1 cellular context compared by ENCODE assay signal in genomic region chr17:75869282-75870141, GRCh38.
TF ChIP-seq lines count a peak whose summit lies in the region.

No MANE protein-coding gene starts in this region.

TF ChIP-seq in HepG2, 621 proteins besides CTCF, POLR2A, EP300 and RAD21 (continued from another document and continues in another):
- TF ChIP-seq ZNF710 (CRISPR knock-in tag; IDR thresholded peaks at IDR 0.05; ENCODE audit: borderline replicate concordance) (no peak), ZSCAN21 (CRISPR knock-in tag; IDR thresholded peaks at IDR 0.05; ENCODE audit: borderline replicate concordance) (no peak; the same call in 1 of the 2 replicates), ZNF446 (CRISPR knock-in tag; IDR thresholded peaks at IDR 0.05) (no peak), YEATS4 (CRISPR knock-in tag; IDR thresholded peaks at IDR 0.05; ENCODE audit: borderline replicate concordance) (peak; percentile 74), ZC3H13 (CRISPR knock-in tag; IDR thresholded peaks at IDR 0.05) (no peak), ZNF33A (CRISPR knock-in tag; IDR thresholded peaks at IDR 0.05; ENCODE audit: borderline replicate concordance) (no peak), PATZ1 (CRISPR knock-in tag; IDR thresholded peaks at IDR 0.05) (peak; percentile 67), GZF1 (CRISPR knock-in tag; IDR thresholded peaks at IDR 0.05) (no peak), SRSF4 (IDR thresholded peaks at IDR 0.05; ENCODE audit: low read depth, low read length, poor library complexity, severe bottlenecking) (no peak), NFIC (IDR thresholded peaks at IDR 0.05; ENCODE audit: low read length) (peak; percentile 68; the same call in 1 of the 2 replicates), E2F5 (CRISPR knock-in tag; conservative IDR thresholded peaks at IDR 0.05) (no peak), KDM2A (CRISPR knock-in tag; IDR thresholded peaks at IDR 0.05; ENCODE audit: borderline replicate concordance, low read depth) (peak; percentile 17), GPBP1L1 (CRISPR knock-in tag; IDR thresholded peaks at IDR 0.05) (no peak), SMAD3 (CRISPR knock-in tag; IDR thresholded peaks at IDR 0.05) (peak; percentile 97), ZNF792 (CRISPR knock-in tag; IDR thresholded peaks at IDR 0.05) (peak; percentile 87), NR2F2 (IDR thresholded peaks at IDR 0.05; ENCODE audit: borderline replicate concordance, low read depth) (no peak), CSRNP1 (CRISPR knock-in tag; IDR thresholded peaks at IDR 0.05) (peak; percentile 31; the same call in 1 of the 2 replicates), NFKBIZ (CRISPR knock-in tag; IDR thresholded peaks at IDR 0.05) (peak; percentile 81; the same call in 1 of the 2 replicates), NFYC (CRISPR knock-in tag; IDR thresholded peaks at IDR 0.05) (0 out of 2 replicates have a peak, but pooled peaks have one; percentile 35), LRRFIP1 (CRISPR knock-in tag; conservative IDR thresholded peaks at IDR 0.05) (peak; percentile 48; the same call in 1 of the 2 replicates), SNRNP70 (IDR thresholded peaks at IDR 0.05; ENCODE audit: low read depth, low read length) (no peak), PAF1 (CRISPR knock-in tag; IDR thresholded peaks at IDR 0.05) (no peak), NRL (CRISPR knock-in tag; IDR thresholded peaks at IDR 0.05; ENCODE audit: borderline replicate concordance) (no peak), MAFK (conservative IDR thresholded peaks at IDR 0.05 in 1 of 2, IDR thresholded peaks at IDR 0.05 in 1 of 2; ENCODE audit: low read length in 2 of 2) (no peak), NR1H2 (CRISPR knock-in tag; IDR thresholded peaks at IDR 0.05; ENCODE audit: borderline replicate concordance, low read depth) (no peak), ZBTB20 (CRISPR knock-in tag; IDR thresholded peaks at IDR 0.05; ENCODE audit: borderline replicate concordance, low read depth) (peak; percentile 94), TARDBP (CRISPR knock-in tag; IDR thresholded peaks at IDR 0.05) (no peak), RELA (CRISPR knock-in tag; IDR thresholded peaks at IDR 0.05) (peak; percentile 62; the same call in 1 of the 2 replicates), LBX2 (CRISPR knock-in tag; IDR thresholded peaks at IDR 0.05; ENCODE audit: borderline replicate concordance) (no peak), HOXA5 (CRISPR knock-in tag; IDR thresholded peaks at IDR 0.05) (no peak), EED (CRISPR knock-in tag; IDR thresholded peaks at IDR 0.05) (0 out of 2 replicates have a peak, but pooled peaks have one; percentile 49), ZNF746 (CRISPR knock-in tag; IDR thresholded peaks at IDR 0.05) (peak; percentile 73; the same call in 1 of the 2 replicates), ZNF574 (CRISPR knock-in tag; IDR thresholded peaks at IDR 0.05) (peak; percentile 77), ARID3A (IDR thresholded peaks at IDR 0.05; ENCODE audit: low read depth, low read length) (peak; percentile 81), MTERF4 (CRISPR knock-in tag; IDR thresholded peaks at IDR 0.05) (no peak), MNT (IDR thresholded peaks at IDR 0.05) (peak; percentile 49; the same call in 1 of the 2 replicates), NFATC3 (CRISPR knock-in tag; IDR thresholded peaks at IDR 0.05) (no peak), TCF7 (IDR thresholded peaks at IDR 0.05; ENCODE audit: low read depth) (no peak), KLF6 (CRISPR knock-in tag; IDR thresholded peaks at IDR 0.05) (peak; percentile 93), ZNF607 (CRISPR knock-in tag; IDR thresholded peaks at IDR 0.05; ENCODE audit: borderline replicate concordance) (0 out of 2 replicates have a peak, but pooled peaks have one; percentile 20), SPEN (CRISPR knock-in tag; IDR thresholded peaks at IDR 0.05; ENCODE audit: low read depth) (peak; percentile 72; the same call in 1 of the 2 replicates), ZNF850 (CRISPR knock-in tag; conservative IDR thresholded peaks at IDR 0.05) (no peak), FOXJ3 (CRISPR knock-in tag; IDR thresholded peaks at IDR 0.05; ENCODE audit: borderline replicate concordance) (peak; percentile 84; the same call in 1 of the 2 replicates), AHR (CRISPR knock-in tag; IDR thresholded peaks at IDR 0.05) (0 out of 2 replicates have a peak, but pooled peaks have one; percentile 14), ZNF337 (CRISPR knock-in tag; IDR thresholded peaks at IDR 0.05; ENCODE audit: borderline replicate concordance, low read depth) (peak; percentile 54; the same call in 1 of the 2 replicates), SIN3B (IDR thresholded peaks at IDR 0.05; ENCODE audit: low read length) (no peak)
